18 cellular contexts compared by ENCODE assay signal in the genomic region with DNA sequence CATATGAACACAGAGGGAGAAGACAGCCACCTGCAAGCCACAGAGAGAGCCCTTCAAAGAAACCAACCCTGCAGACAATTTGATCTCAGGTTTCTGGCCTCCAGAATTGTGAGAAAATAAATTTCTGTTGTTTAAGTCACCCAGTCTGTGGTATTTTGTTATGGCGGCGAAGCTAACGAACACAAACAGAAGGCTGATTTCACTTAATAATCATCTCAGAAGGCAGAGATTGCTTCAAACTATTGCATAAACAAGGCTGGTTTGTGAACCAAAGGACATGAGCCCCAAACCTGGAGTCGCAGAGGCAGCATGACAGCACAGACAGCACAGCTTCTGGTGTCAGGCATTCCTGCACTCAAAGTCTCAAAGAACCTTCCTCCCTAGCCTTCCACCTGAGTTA. TPM values are rescaled to one million over a fixed set of nuclear protein-coding genes. Genes with fewer than 3 reads are reported as not detected.
DNase-seq lines count a peak whose midpoint lies in the region; ATAC-seq, FAIRE-seq and TF ChIP-seq lines count a peak whose summit lies in the region.
"Had no signal": no experiment of that assay in that cellular context is flagged by ENCODE, and none has a peak within 500 bp of the region (broad histone marks: within the 10 kb centered on the region; RNA-seq: fewer than 3 reads in every experiment).

No MANE protein-coding gene starts in this region.

- H3K36me3 ChIP-seq in right atrium auricular region, result peaks cover 9% of the 10 kb centered on the region
- H3K36me3 ChIP-seq: BE2C, Peyer's patch had no signal

- H3K27me3 Mint-ChIP-seq in activated T-helper 17 cell treated with anti-CD3 and anti-CD28 coated beads, Interleukin-2, amount 50 U/mL, for 72 hours, result no peaks in the 10 kb centered on the region
- H3K27me3 Mint-ChIP-seq in mesothelial cell of epicardium (ENCODE audit: low read depth), result no peaks in the 10 kb centered on the region
- H3K27me3 Mint-ChIP-seq: CD4-positive, alpha-beta memory T cell had no signal

- no peak for FAIRE-seq in GM19239 (lab: Jason Lieb, UNC)
- FAIRE-seq: HTR-8/SVneo had no signal

- peak overlapping the region; percentile 99 to 100 for H3K27ac ChIP-seq in right atrium auricular region

- ATAC-seq in Right ventricle myocardium inferior, result no peak
- no peak for ATAC-seq in activated T-helper 17 cell treated with anti-CD3 and anti-CD28 coated beads, Interleukin-2, amount 50 U/mL, for 72 hours (replicated peaks)
- no peak for ATAC-seq in GM19463 (IDR thresholded peaks at IDR 0.05; ENCODE audit: unreplicated experiment)
- no peak for ATAC-seq in HG02610 (IDR thresholded peaks at IDR 0.05; ENCODE audit: unreplicated experiment)

- H3K4me3 Mint-ChIP-seq in activated T-helper 17 cell treated with anti-CD3 and anti-CD28 coated beads, Interleukin-2, amount 50 U/mL, for 72 hours, result peak overlapping the region; percentile 70
- H3K4me3 Mint-ChIP-seq in mesothelial cell of epicardium, result no peak overlapping the region
- H3K4me3 Mint-ChIP-seq: CD4-positive, alpha-beta memory T cell; H9 had no signal

- H3K27ac Mint-ChIP-seq in activated T-helper 17 cell treated with anti-CD3 and anti-CD28 coated beads, Interleukin-2, amount 50 U/mL, for 72 hours, result no peak overlapping the region
- H3K27ac Mint-ChIP-seq in mesothelial cell of epicardium, result peak overlapping the region; percentile 73
- H3K27ac Mint-ChIP-seq: CD4-positive, alpha-beta memory T cell; H9 had no signal

- no peak overlapping the region for H3K4me3 ChIP-seq in right atrium auricular region
- H3K4me3 ChIP-seq: Peyer's patch had no signal

- DNase-seq in right atrium auricular region (ENCODE audit: low spot score), result no peak
- DNase-seq in Right ventricle myocardium inferior (ENCODE audit: missing footprints), result no peak
- DNase-seq in mesothelial cell of epicardium (ENCODE audit: low spot score in 2 of 2, unreplicated experiment in 2 of 2), result no peak
- no peak for DNase-seq in GM19239 (ENCODE audit: insufficient read length, low spot score)
- DNase-seq: BE2C; CD4-positive, alpha-beta memory T cell; H9; NCI-H1417 treated with DMSO at 0.1 percent for 48 hours; NCI-H1930; NCI-H2171; NCI-H446 treated with DMSO at 0.1 percent for 48 hours; NCI-H748 treated with DMSO at 0.1 percent for 48 hours; Peyer's patch; SHP77 treated with DMSO at 0.1 percent for 48 hours had no signal

- intact Hi-C loops in Right ventricle myocardium inferior (cut with DNase I), result no loop called here

- no peaks in the 10 kb centered on the region for H3K9me3 Mint-ChIP-seq in activated T-helper 17 cell treated with anti-CD3 and anti-CD28 coated beads, Interleukin-2, amount 50 U/mL, for 72 hours
- no peaks in the 10 kb centered on the region for H3K9me3 Mint-ChIP-seq in mesothelial cell of epicardium
- H3K9me3 Mint-ChIP-seq: CD4-positive, alpha-beta memory T cell had no signal

- H3K9me3 ChIP-seq in right atrium auricular region, result no peaks in the 10 kb centered on the region
- H3K9me3 ChIP-seq: BE2C, Peyer's patch had no signal

- peaks cover 34% of the 10 kb centered on the region for H3K4me1 Mint-ChIP-seq in activated T-helper 17 cell treated with anti-CD3 and anti-CD28 coated beads, Interleukin-2, amount 50 U/mL, for 72 hours
- H3K4me1 Mint-ChIP-seq in mesothelial cell of epicardium, result peaks cover 23% of the 10 kb centered on the region

- H3K4me1 ChIP-seq in right atrium auricular region, result peaks cover 0 to 42% of the 10 kb centered on the region in 2 donors

- peaks cover 8% of the 10 kb centered on the region for H3K36me3 Mint-ChIP-seq in activated T-helper 17 cell treated with anti-CD3 and anti-CD28 coated beads, Interleukin-2, amount 50 U/mL, for 72 hours (ENCODE audit: low read depth)
- no peaks in the 10 kb centered on the region for H3K36me3 Mint-ChIP-seq in mesothelial cell of epicardium

- TF ChIP-seq CTCF in right atrium auricular region (IDR thresholded peaks at IDR 0.05), result no peak
- TF ChIP-seq CTCF in mesothelial cell of epicardium (IDR thresholded peaks at IDR 0.05; ENCODE audit: unreplicated experiment), result no peak

- no peaks in the 10 kb centered on the region for H3K27me3 ChIP-seq in right atrium auricular region
- H3K27me3 ChIP-seq: BE2C, Peyer's patch had no signal

RNA-seq across cellular contexts. Expression of gene CCNL1, which starts 59.0 kb away (rescaled TPM):
- total RNA-seq in right atrium auricular region, result 10 to 100 TPM; 43.8 to 44.3 TPM
- 21.2 TPM for total RNA-seq in Right ventricle myocardium inferior
- 100 to 1,000 TPM; 173 to 194 TPM for total RNA-seq in activated T-helper 17 cell treated with anti-CD3 and anti-CD28 coated beads, Interleukin-2, amount 50 U/mL, for 72 hours
- total RNA-seq in mesothelial cell of epicardium, result 248 to 276 TPM (median 261 TPM) in 3 replicates
